In the genomic region with DNA sequence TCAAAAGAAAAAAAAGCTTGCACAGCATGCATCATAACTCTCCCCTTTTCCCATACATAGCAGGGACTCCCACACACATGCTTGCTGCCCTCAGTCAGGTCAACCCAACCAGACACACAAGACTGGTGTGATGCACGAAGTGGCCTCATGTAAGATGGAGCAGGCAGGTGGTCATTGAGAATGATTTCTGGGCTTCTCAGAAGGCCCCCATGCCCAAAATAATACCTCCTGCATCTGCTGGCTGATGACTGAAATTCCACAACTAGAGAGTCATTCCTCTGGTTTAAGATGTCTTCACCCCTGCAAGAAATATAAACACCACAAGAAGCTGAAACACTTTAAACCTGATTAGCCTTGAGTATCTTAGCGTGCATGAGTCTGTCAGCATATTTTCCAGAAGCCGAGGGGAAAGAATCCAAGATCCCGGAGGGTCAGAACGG, we compare ENCODE assay signal across 1 cellular context.
TF ChIP-seq lines count a peak whose summit lies in the region.

No MANE protein-coding gene starts in this region.

TF ChIP-seq in HepG2, 621 proteins besides CTCF, POLR2A, EP300 and RAD21 (continued from another document):
- TF ChIP-seq ZBTB33 (CRISPR knock-in tag; IDR thresholded peaks at IDR 0.05) (no peak), ETV6 (CRISPR knock-in tag; conservative IDR thresholded peaks at IDR 0.05) (no peak), SP2 (CRISPR knock-in tag; IDR thresholded peaks at IDR 0.05) (no peak)
